13 cellular contexts compared by ENCODE assay signal in genomic region chr11:1261241-1262071, GRCh38. TPM values are rescaled to one million over a fixed set of nuclear protein-coding genes. Genes with fewer than 3 reads are reported as not detected.
DNase-seq lines count a peak whose midpoint lies in the region; ATAC-seq and TF ChIP-seq lines count a peak whose summit lies in the region.
"Had no signal": no experiment of that assay in that cellular context is flagged by ENCODE, and none has a peak within 500 bp of the region (broad histone marks: within the 10 kb centered on the region; RNA-seq: fewer than 3 reads in every experiment).

No MANE protein-coding gene starts in this region.

- no peaks in the 10 kb centered on the region for H3K27me3 Mint-ChIP-seq in CD4-positive, alpha-beta T cell

- POLR2A ChIA-PET in CD4-positive, alpha-beta T cell (lab: Charles Lee), result interaction anchor here (1.8 kb wide), 1 partner anchor 48 kb away, joined by 21 read pairs; the partner anchor contains the start of gene TOLLIP

- intact Hi-C loops in CD4-positive, alpha-beta T cell (cut with DNase I, micrococcal nuclease), result loop anchor here in 1 of 2 experiments (1.0 to 10.0 kb wide), 4 partner anchors 122 to 1113 kb away; partner anchors contain the start of genes CD81, POLR2L and TSPAN4
- intact Hi-C loops in breast epithelium (cut with DNase I; ENCODE audit: low total_unique reads), result no loop called here

- no peaks in the 10 kb centered on the region for H3K9me3 ChIP-seq in CD4-positive, alpha-beta T cell (ENCODE audit: control insufficient read depth, low read length)
- H3K9me3 ChIP-seq in breast epithelium (no peaks in the 10 kb centered on the region), neuronal stem cell (replicated peaks in 1 of 2; ENCODE audit: control insufficient read depth in 2 of 2, insufficient read depth in 1 of 2, low read depth in 1 of 2, low read length in 2 of 2) (peaks cover 0 to 7% of the 10 kb centered on the region in 2 donors)
- H3K9me3 ChIP-seq: heart right ventricle had no signal

- no peaks in the 10 kb centered on the region for H3K9me3 Mint-ChIP-seq in CD4-positive, alpha-beta T cell

- H2BK15ac ChIP-seq in neuronal stem cell (ENCODE audit: low read length), result peak overlapping the region; percentile 75

- H3K27ac ChIP-seq in CD4-positive, alpha-beta T cell (ENCODE audit: low read depth, low read length), result peak overlapping the region; percentile 75
- peak overlapping the region in 1 of 2 donors; percentile 85 for H3K27ac ChIP-seq in breast epithelium
- no peak overlapping the region for H3K27ac ChIP-seq in neuronal stem cell (replicated peaks; ENCODE audit: low read length)
- H3K27ac ChIP-seq in caudate nucleus (ENCODE audit: low read depth, low read length), result no peak overlapping the region

- peak overlapping the region; percentile 73 for H3K23ac ChIP-seq in neuronal stem cell (ENCODE audit: low read depth, low read length, poor library complexity)

- H3K79me1 ChIP-seq in neuronal stem cell (ENCODE audit: low read depth, low read length), result peaks cover 2% of the 10 kb centered on the region

- H2BK12ac ChIP-seq in neuronal stem cell (ENCODE audit: low read length), result peak overlapping the region; percentile 58

- CTCF ChIA-PET in CD4-positive, alpha-beta T cell (lab: Charles Lee), result no interaction called here

- DNase-seq in CD4-positive, alpha-beta T cell, result no peak
- no peak for DNase-seq in Jurkat, Clone E6-1 (ENCODE audit: low read depth, low spot score)
- no peak for DNase-seq in breast epithelium (ENCODE audit: low spot score in 2 of 2)
- no peak for DNase-seq in neuronal stem cell (ENCODE audit: low spot score)
- no peak for DNase-seq in NCI-H226
- no peak for DNase-seq in T-helper 9 cell
- DNase-seq in caudate nucleus (lab: John Stamatoyannopoulos, UW), result no peak
- DNase-seq: heart right ventricle; Kasumi-1; NCI-H345; stimulated activated CD4-positive, alpha-beta T cell treated with anti-CD3 and anti-CD28 coated beads, Interleukin-12 subunit alpha, Interleukin-12 subunit beta, amount 100 ng/mL, for 4 hours had no signal

- no peak overlapping the region for H3K4me2 ChIP-seq in neuronal stem cell (ENCODE audit: insufficient read depth, low read length, poor library complexity, severe bottlenecking)

- H4K8ac ChIP-seq in neuronal stem cell (ENCODE audit: low read depth, low read length), result no peak overlapping the region

- peaks cover 0 to 12% of the 10 kb centered on the region in 2 donors for H3K4me1 ChIP-seq in breast epithelium
- peaks cover 6 to 15% of the 10 kb centered on the region in 2 donors for H3K4me1 ChIP-seq in neuronal stem cell (ENCODE audit: control insufficient read depth in 2 of 2, insufficient read depth in 1 of 2, low read depth in 1 of 2, low read length in 2 of 2)

- H3K9ac ChIP-seq in neuronal stem cell (ENCODE audit: low read depth, low read length, poor library complexity), result peak overlapping the region; percentile 44

- peak overlapping the region; percentile 47 for H2BK120ac ChIP-seq in neuronal stem cell (ENCODE audit: low read depth, low read length)

- H3K18ac ChIP-seq in neuronal stem cell (ENCODE audit: low read length), result peak overlapping the region; percentile 48

- H3K27ac Mint-ChIP-seq in CD4-positive, alpha-beta T cell, result peak overlapping the region; percentile 86

- H4K91ac ChIP-seq in neuronal stem cell (ENCODE audit: low read depth, low read length, poor library complexity), result peak overlapping the region; percentile 72

- no peak for TF ChIP-seq CTCF in CD4-positive, alpha-beta T cell (IDR thresholded peaks at IDR 0.05)
- TF ChIP-seq CTCF in breast epithelium (IDR thresholded peaks at IDR 0.05), result no peak

- H2AFZ ChIP-seq in neuronal stem cell (ENCODE audit: low read length), result no peak overlapping the region

- no peak for ATAC-seq in CD4-positive, alpha-beta T cell (ENCODE audit: poor library complexity)
- no peak for ATAC-seq in GM21723 (IDR thresholded peaks at IDR 0.05; ENCODE audit: unreplicated experiment)

- H2BK5ac ChIP-seq in neuronal stem cell (ENCODE audit: low read length), result peak overlapping the region; percentile 97

- no peak overlapping the region for H3K14ac ChIP-seq in neuronal stem cell (ENCODE audit: low read length)

- WGBS in neuronal stem cell (ENCODE audit: extremely low coverage in 2 of 2, insufficient read length in 2 of 2, insufficient replicate concordance in 1 of 2), 2 donors, result no CpG with 5 or more reads among the region's 39 CpGs

- H3K36me3 Mint-ChIP-seq in CD4-positive, alpha-beta T cell (ENCODE audit: low read depth), result no peaks in the 10 kb centered on the region

- peak overlapping the region; percentile 66 for H3K4me3 ChIP-seq in Jurkat, Clone E6-1 (ENCODE audit: low read length)
- H3K4me3 ChIP-seq in breast epithelium (peak overlapping the region; percentile 40 to 78 (median 57)), neuronal stem cell (ENCODE audit: low read length in 2 of 2) (peak overlapping the region in 1 of 2 donors; percentile 49)

- peak overlapping the region; percentile 100 for H2AK5ac ChIP-seq in neuronal stem cell (ENCODE audit: low read depth, low read length)

- peaks cover 12% of the 10 kb centered on the region for H3K4me1 Mint-ChIP-seq in CD4-positive, alpha-beta T cell (ENCODE audit: low read depth)

- H3K36me3 ChIP-seq in breast epithelium (no peaks in the 10 kb centered on the region), neuronal stem cell (replicated peaks in 1 of 2; ENCODE audit: control insufficient read depth in 2 of 2, insufficient read depth in 2 of 2, low read length in 2 of 2) (no peaks in the 10 kb centered on the region)
- H3K36me3 ChIP-seq: heart right ventricle had no signal

- peak overlapping the region; percentile 84 for H3K4ac ChIP-seq in neuronal stem cell (ENCODE audit: low read length)

- H3K4me3 Mint-ChIP-seq in CD4-positive, alpha-beta T cell, result peak overlapping the region; percentile 86

- H3K27me3 ChIP-seq in CD4-positive, alpha-beta T cell (ENCODE audit: control insufficient read depth, insufficient read depth, low read length), result no peaks in the 10 kb centered on the region
- H3K27me3 ChIP-seq in breast epithelium, result no peaks in the 10 kb centered on the region
- H3K27me3 ChIP-seq in neuronal stem cell (ENCODE audit: control insufficient read depth in 3 of 3, insufficient read depth in 3 of 3, low read depth in 1 of 3, low read length in 3 of 3), result no peaks in the 10 kb centered on the region
- H3K27me3 ChIP-seq: heart right ventricle had no signal

- no peak for TF ChIP-seq POLR2A in breast epithelium (IDR thresholded peaks at IDR 0.05)

RNA-seq across cellular contexts. Expression of gene MUC5B, which starts 38.6 kb away (rescaled TPM):
- total RNA-seq in CD4-positive, alpha-beta T cell, result not detected
- polyA plus RNA-seq in Jurkat, Clone E6-1 (2012; ENCODE audit: insufficient read depth, insufficient read length), result not detected
- 1 to 10 TPM in 2 of 3 donors, not detected in 1; 2.0 to 6.9 TPM for total RNA-seq in breast epithelium
- polyA plus RNA-seq in neuronal stem cell (2013, experiment 1 of 2), result 0.01 TPM
- under 0.01 TPM for polyA plus RNA-seq in neuronal stem cell (2013, experiment 2 of 2)
- total RNA-seq: heart right ventricle, subcutaneous adipose tissue had no signal
- polyA plus RNA-seq: heart right ventricle had no signal

RNA-seq across cellular contexts. Expression of gene TOLLIP, which starts 48.0 kb away (rescaled TPM):
- 10 to 100 TPM; 38.9 to 41.0 TPM for total RNA-seq in CD4-positive, alpha-beta T cell
- polyA plus RNA-seq in Jurkat, Clone E6-1 (2012; ENCODE audit: insufficient read depth, insufficient read length), result 34.6 TPM
- total RNA-seq in breast epithelium, result 10 to 100 TPM; 32.8 to 47.2 (median 41.0) TPM
- 16.5 TPM for polyA plus RNA-seq in neuronal stem cell (2013, experiment 1 of 2)
- 15.3 TPM for polyA plus RNA-seq in neuronal stem cell (2013, experiment 2 of 2)
